ENCODE assay signal across 16 cellular contexts in the genomic region with DNA sequence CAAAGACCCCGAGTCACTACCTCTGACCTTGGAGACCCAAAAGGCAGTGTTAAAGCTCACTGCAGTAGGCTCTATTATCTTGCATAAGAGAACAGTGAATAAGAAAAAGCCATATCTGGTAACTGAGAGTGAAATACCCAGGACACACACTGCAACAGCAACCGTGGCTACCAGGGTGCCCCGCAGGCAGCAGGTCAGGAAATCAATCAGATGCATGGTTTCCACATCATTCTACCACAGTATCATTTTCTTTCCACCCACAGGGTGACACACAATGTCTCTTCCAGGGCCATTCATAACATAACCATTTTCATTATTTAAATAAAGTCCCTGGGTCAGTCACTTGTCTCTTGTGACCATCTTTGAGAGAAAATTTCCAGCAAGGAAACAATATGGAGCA.
DNase-seq lines count a peak whose midpoint lies in the region; ATAC-seq and TF ChIP-seq lines count a peak whose summit lies in the region.
"Had no signal": no experiment of that assay in that cellular context is flagged by ENCODE, and none has a peak within 500 bp of the region (broad histone marks: within the 10 kb centered on the region; RNA-seq: fewer than 3 reads in every experiment).

No MANE protein-coding gene starts in this region.

- ATAC-seq in activated CD4-positive, alpha-beta T cell treated with anti-CD3 and anti-CD28 coated beads for 36 hours, result peak; percentile 42
- ATAC-seq in WTC11 (no peak; the same call in 1 of the 2 replicates), GM21390 (IDR thresholded peaks at IDR 0.05; ENCODE audit: unreplicated experiment) (no peak), GM18870 (IDR thresholded peaks at IDR 0.05; ENCODE audit: unreplicated experiment) (no peak)
- no peak for ATAC-seq in activated CD8-positive, alpha-beta T cell treated with anti-CD3 and anti-CD28 coated beads for 36 hours
- ATAC-seq: K562 had no signal

- CTCF ChIA-PET in activated CD4-positive, alpha-beta T cell treated with anti-CD3 and anti-CD28 coated beads for 36 hours (lab: Charles Lee), result no interaction called here
- CTCF ChIA-PET in WTC11 (lab: Charles Lee), result no interaction called here
- CTCF ChIA-PET in activated CD8-positive, alpha-beta T cell treated with anti-CD3 and anti-CD28 coated beads for 36 hours (lab: Charles Lee), result no interaction called here

- TF ChIP-seq CTCF in WTC11 (IDR thresholded peaks at IDR 0.05), result no peak
- no peak for TF ChIP-seq CTCF in nephron (IDR thresholded peaks at IDR 0.05; ENCODE audit: unreplicated experiment in 3 of 3)
- TF ChIP-seq CTCF in activated CD8-positive, alpha-beta T cell treated with anti-CD3 and anti-CD28 coated beads for 36 hours (IDR thresholded peaks at IDR 0.05), result no peak

- H3K27ac Mint-ChIP-seq in activated CD4-positive, alpha-beta T cell treated with anti-CD3 and anti-CD28 coated beads for 36 hours, result no peak overlapping the region
- H3K27ac Mint-ChIP-seq in WTC11 (peak overlapping the region; percentile 33; the same call in 1 of the 2 replicates), nephron (peak overlapping the region; percentile 65 to 91 (median 83))
- H3K27ac Mint-ChIP-seq in activated CD8-positive, alpha-beta T cell treated with anti-CD3 and anti-CD28 coated beads for 36 hours, result no peak overlapping the region
- H3K27ac Mint-ChIP-seq: CD4-positive, alpha-beta T cell had no signal

- H3K4me1 Mint-ChIP-seq in activated CD4-positive, alpha-beta T cell treated with anti-CD3 and anti-CD28 coated beads for 36 hours, result no peaks in the 10 kb centered on the region
- H3K4me1 Mint-ChIP-seq in WTC11, result peaks cover 29% of the 10 kb centered on the region
- H3K4me1 Mint-ChIP-seq in nephron, result peaks cover 77% of the 10 kb centered on the region
- H3K4me1 Mint-ChIP-seq in activated CD8-positive, alpha-beta T cell treated with anti-CD3 and anti-CD28 coated beads for 36 hours (ENCODE audit: low read depth), result no peaks in the 10 kb centered on the region

- H3K36me3 Mint-ChIP-seq in activated CD4-positive, alpha-beta T cell treated with anti-CD3 and anti-CD28 coated beads for 36 hours (ENCODE audit: low read depth), result no peaks in the 10 kb centered on the region
- H3K36me3 Mint-ChIP-seq in WTC11, result no peaks in the 10 kb centered on the region
- H3K36me3 Mint-ChIP-seq in nephron (ENCODE audit: low read depth), result peaks cover 3% of the 10 kb centered on the region
- no peaks in the 10 kb centered on the region for H3K36me3 Mint-ChIP-seq in activated CD8-positive, alpha-beta T cell treated with anti-CD3 and anti-CD28 coated beads for 36 hours (ENCODE audit: low read depth)

- DNase-seq in activated CD4-positive, alpha-beta T cell treated with anti-CD3 and anti-CD28 coated beads for 36 hours, result peak; percentile 8
- DNase-seq in activated CD4-positive, alpha-beta T cell treated with anti-CD3 and anti-CD28 coated beads for 1 hour, result no peak
- DNase-seq in WTC11 (ENCODE audit: low spot score), result no peak
- no peak for DNase-seq in activated CD8-positive, alpha-beta T cell treated with anti-CD3 and anti-CD28 coated beads for 36 hours
- no peak for DNase-seq in anterior cingulate cortex (lab: John Stamatoyannopoulos, UW)
- DNase-seq: 8988T; BE2C; CD4-positive, alpha-beta T cell; NCI-H1417 treated with DMSO at 0.1 percent for 48 hours; NCI-H2029; NCI-H510A; Peyer's patch had no signal

- peaks cover 4% of the 10 kb centered on the region for H3K27me3 Mint-ChIP-seq in activated CD4-positive, alpha-beta T cell treated with anti-CD3 and anti-CD28 coated beads for 36 hours
- H3K27me3 Mint-ChIP-seq in WTC11 (ENCODE audit: low read depth) (no peaks in the 10 kb centered on the region), nephron (ENCODE audit: low read depth) (no peaks in the 10 kb centered on the region)
- H3K27me3 Mint-ChIP-seq in activated CD8-positive, alpha-beta T cell treated with anti-CD3 and anti-CD28 coated beads for 36 hours, result peaks cover 7% of the 10 kb centered on the region

- H3K4me3 Mint-ChIP-seq in activated CD4-positive, alpha-beta T cell treated with anti-CD3 and anti-CD28 coated beads for 36 hours, result no peak overlapping the region
- H3K4me3 Mint-ChIP-seq in WTC11 (no peak overlapping the region), nephron (peak overlapping the region in 1 of 3 experiments; percentile 7)
- no peak overlapping the region for H3K4me3 Mint-ChIP-seq in activated CD8-positive, alpha-beta T cell treated with anti-CD3 and anti-CD28 coated beads for 36 hours
- H3K4me3 Mint-ChIP-seq: CD4-positive, alpha-beta T cell had no signal

- intact Hi-C loops in activated CD4-positive, alpha-beta T cell treated with anti-CD3 and anti-CD28 coated beads for 36 hours (cut with DNase I, micrococcal nuclease), result no loop called here
- intact Hi-C loops in activated CD8-positive, alpha-beta T cell treated with anti-CD3 and anti-CD28 coated beads for 36 hours (cut with micrococcal nuclease), result no loop called here

- no peaks in the 10 kb centered on the region for H3K9me3 Mint-ChIP-seq in activated CD4-positive, alpha-beta T cell treated with anti-CD3 and anti-CD28 coated beads for 36 hours (ENCODE audit: low read depth)
- no peaks in the 10 kb centered on the region for H3K9me3 Mint-ChIP-seq in WTC11
- H3K9me3 Mint-ChIP-seq in nephron, result no peaks in the 10 kb centered on the region
- H3K9me3 Mint-ChIP-seq in activated CD8-positive, alpha-beta T cell treated with anti-CD3 and anti-CD28 coated beads for 36 hours, result no peaks in the 10 kb centered on the region
- H3K9me3 Mint-ChIP-seq: CD4-positive, alpha-beta T cell had no signal

- POLR2A ChIA-PET in activated CD4-positive, alpha-beta T cell treated with anti-CD3 and anti-CD28 coated beads for 36 hours (lab: Charles Lee), result no interaction called here
- POLR2A ChIA-PET in WTC11 (lab: Charles Lee), result no interaction called here
- POLR2A ChIA-PET in activated CD8-positive, alpha-beta T cell treated with anti-CD3 and anti-CD28 coated beads for 36 hours (lab: Charles Lee), result no interaction called here

TF ChIP-seq in WTC11, 78 proteins besides CTCF, POLR2A, EP300 and RAD21 (continues in another document):
- TF ChIP-seq ZBTB43 (CRISPR knock-in tag; IDR thresholded peaks at IDR 0.05), result no peak
- no peak for TF ChIP-seq NFATC4 (CRISPR knock-in tag; IDR thresholded peaks at IDR 0.05)
- no peak for TF ChIP-seq E2F5 (CRISPR knock-in tag; IDR thresholded peaks at IDR 0.05)
- no peak for TF ChIP-seq GRHL2 (CRISPR knock-in tag; IDR thresholded peaks at IDR 0.05; ENCODE audit: insufficient replicate concordance, severe bottlenecking)
- no peak for TF ChIP-seq FOXP1 (CRISPR knock-in tag; IDR thresholded peaks at IDR 0.05; ENCODE audit: borderline replicate concordance)
- no peak for TF ChIP-seq E2F4 (CRISPR knock-in tag; IDR thresholded peaks at IDR 0.05; ENCODE audit: borderline replicate concordance, low read depth)
- no peak for TF ChIP-seq TP53 (CRISPR knock-in tag; IDR thresholded peaks at IDR 0.05)

Comparison
In these comparisons a context has a peak if more than half of its experiments do, and no peak if none do; other contexts are left out.
1. H3K27ac Mint-ChIP-seq: peak in WTC11 (single experiment) and nephron (3 of 3); none in activated CD4-positive, alpha-beta T cell treated with anti-CD3 and anti-CD28 coated beads for 36 hours (single experiment) and activated CD8-positive, alpha-beta T cell treated with anti-CD3 and anti-CD28 coated beads for 36 hours (single experiment).